Comparison of ENCODE assay signal across 19 cellular contexts in the genomic region with DNA sequence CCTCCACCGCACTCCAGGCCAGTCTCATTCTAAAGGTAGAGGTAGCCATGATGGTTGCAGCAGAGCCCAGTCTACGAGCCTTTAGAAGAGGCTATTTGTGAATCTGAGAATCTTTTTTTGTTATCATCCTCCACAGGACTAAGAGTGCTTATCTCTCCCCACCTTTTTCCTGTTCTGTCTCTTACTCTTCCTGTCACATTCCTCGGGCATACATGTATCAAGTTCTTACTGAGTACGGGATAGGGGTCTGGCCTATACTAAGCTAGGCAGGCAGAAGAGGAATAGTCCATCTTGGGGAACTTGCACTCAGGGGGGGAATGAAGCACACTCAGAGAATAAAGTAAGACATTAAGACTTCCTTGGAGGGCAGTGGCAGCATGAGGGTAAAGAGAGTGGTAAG. TPM values are rescaled to one million over a fixed set of nuclear protein-coding genes. Genes with fewer than 3 reads are reported as not detected.
DNase-seq lines count a peak whose midpoint lies in the region; ATAC-seq and TF ChIP-seq lines count a peak whose summit lies in the region.
"Had no signal": no experiment of that assay in that cellular context is flagged by ENCODE, and none has a peak within 500 bp of the region (broad histone marks: within the 10 kb centered on the region; RNA-seq: fewer than 3 reads in every experiment).

No MANE protein-coding gene starts in this region.

- H3K9me3 ChIP-seq in CD8-positive, alpha-beta T cell (ENCODE audit: low read length): no peaks in the 10 kb centered on the region
- H3K9me3 ChIP-seq in smooth muscle cell (replicated peaks; ENCODE audit: low read depth): no peaks in the 10 kb centered on the region
- H3K9me3 ChIP-seq: BLaER1, SK-N-SH had no signal

- H3K36me3 ChIP-seq in CD8-positive, alpha-beta T cell (ENCODE audit: insufficient read depth, low read length): no peaks in the 10 kb centered on the region
- no peaks in the 10 kb centered on the region for H3K36me3 ChIP-seq in smooth muscle cell (ENCODE audit: low read depth)

- no peak overlapping the region for H3K4me3 Mint-ChIP-seq in CD8-positive, alpha-beta T cell
- no peak overlapping the region for H3K4me3 Mint-ChIP-seq in activated CD8-positive, alpha-beta T cell treated with anti-CD3 and anti-CD28 coated beads, Interleukin-2, amount 10 ng/mL, durations not matched to agents 7 days and 5 days
- H3K4me3 Mint-ChIP-seq: CD4-positive, alpha-beta T cell had no signal

- CTCF ChIA-PET in CD8-positive, alpha-beta T cell (lab: Charles Lee): no interaction called here
- CTCF ChIA-PET in activated CD8-positive, alpha-beta T cell treated with anti-CD3 and anti-CD28 coated beads, Interleukin-2, amount 10 ng/mL, durations not matched to agents 7 days and 5 days (lab: Charles Lee): interaction anchor here (1.9 kb wide), 1 partner anchor 20 kb away, joined by 6 read pairs; no protein-coding TSS in a partner anchor

- no peak overlapping the region for H3K9ac ChIP-seq in smooth muscle cell (ENCODE audit: low read depth)
- H3K9ac ChIP-seq: BLaER1, SK-N-SH had no signal

- intact Hi-C loops in CD8-positive, alpha-beta T cell (cut with DNase I, micrococcal nuclease): no loop called here

- no peaks in the 10 kb centered on the region for H3K4me1 Mint-ChIP-seq in CD8-positive, alpha-beta T cell (ENCODE audit: low read depth)
- H3K4me1 Mint-ChIP-seq in activated CD8-positive, alpha-beta T cell treated with anti-CD3 and anti-CD28 coated beads, Interleukin-2, amount 10 ng/mL, durations not matched to agents 7 days and 5 days (ENCODE audit: low read depth): no peaks in the 10 kb centered on the region

- no peaks in the 10 kb centered on the region for H4K20me1 ChIP-seq in smooth muscle cell (ENCODE audit: low read depth)

- H3F3A ChIP-seq in smooth muscle cell (ENCODE audit: low read depth): no peaks in the 10 kb centered on the region

- H3K36me3 Mint-ChIP-seq in CD8-positive, alpha-beta T cell: peaks cover 44% of the 10 kb centered on the region
- peaks cover 8% of the 10 kb centered on the region for H3K36me3 Mint-ChIP-seq in activated CD8-positive, alpha-beta T cell treated with anti-CD3 and anti-CD28 coated beads, Interleukin-2, amount 10 ng/mL, durations not matched to agents 7 days and 5 days (ENCODE audit: low read depth)

- H3K9me3 Mint-ChIP-seq in CD8-positive, alpha-beta T cell: no peaks in the 10 kb centered on the region
- H3K9me3 Mint-ChIP-seq in activated CD8-positive, alpha-beta T cell treated with anti-CD3 and anti-CD28 coated beads, Interleukin-2, amount 10 ng/mL, durations not matched to agents 7 days and 5 days (ENCODE audit: insufficient read depth): no peaks in the 10 kb centered on the region
- H3K9me3 Mint-ChIP-seq: CD4-positive, alpha-beta T cell had no signal

- no peaks in the 10 kb centered on the region for H3K79me2 ChIP-seq in smooth muscle cell (ENCODE audit: low read depth)

- H3K4me1 ChIP-seq in CD8-positive, alpha-beta T cell (ENCODE audit: insufficient read depth, low read length): no peaks in the 10 kb centered on the region
- no peaks in the 10 kb centered on the region for H3K4me1 ChIP-seq in smooth muscle cell (ENCODE audit: low read depth)
- H3K4me1 ChIP-seq: BLaER1 had no signal

- no peak overlapping the region for H3K4me3 ChIP-seq in CD8-positive, alpha-beta T cell (ENCODE audit: low read depth, low read length)
- H3K4me3 ChIP-seq in smooth muscle cell: no peak overlapping the region
- H3K4me3 ChIP-seq: BLaER1 had no signal

- H3K27ac Mint-ChIP-seq in CD8-positive, alpha-beta T cell: peak overlapping the region; percentile 41
- H3K27ac Mint-ChIP-seq in activated CD8-positive, alpha-beta T cell treated with anti-CD3 and anti-CD28 coated beads, Interleukin-2, amount 10 ng/mL, durations not matched to agents 7 days and 5 days: peak overlapping the region; percentile 7
- H3K27ac Mint-ChIP-seq: CD4-positive, alpha-beta T cell had no signal

- no peak overlapping the region for H3K27ac ChIP-seq in CD8-positive, alpha-beta T cell (ENCODE audit: low read depth, low read length)
- no peak overlapping the region for H3K27ac ChIP-seq in smooth muscle cell (ENCODE audit: low read depth)
- H3K27ac ChIP-seq: BLaER1, RWPE1 had no signal

- H3K27me3 Mint-ChIP-seq in CD8-positive, alpha-beta T cell (ENCODE audit: low read depth): no peaks in the 10 kb centered on the region
- H3K27me3 Mint-ChIP-seq in activated CD8-positive, alpha-beta T cell treated with anti-CD3 and anti-CD28 coated beads, Interleukin-2, amount 10 ng/mL, durations not matched to agents 7 days and 5 days (ENCODE audit: low read depth): no peaks in the 10 kb centered on the region
- H3K27me3 Mint-ChIP-seq: CD4-positive, alpha-beta T cell had no signal

- no peaks in the 10 kb centered on the region for H3K27me3 ChIP-seq in CD8-positive, alpha-beta T cell (ENCODE audit: insufficient read depth, low read length)
- H3K27me3 ChIP-seq in smooth muscle cell (ENCODE audit: low read depth): no peaks in the 10 kb centered on the region

- in situ Hi-C loops in KBM-7 (cut with MboI; ENCODE audit: low pct_unique_long_range_greater_than_20kb, low sequenced_read_pairs): no loop called here

- POLR2A ChIA-PET in CD8-positive, alpha-beta T cell (lab: Charles Lee): no interaction called here
- POLR2A ChIA-PET in activated CD8-positive, alpha-beta T cell treated with anti-CD3 and anti-CD28 coated beads, Interleukin-2, amount 10 ng/mL, durations not matched to agents 7 days and 5 days (lab: Charles Lee): no interaction called here

- WGBS in smooth muscle cell (ENCODE audit: low lambda C conversion rate): 69% methylated on average over 4 of the region's 4 CpGs

- no peak overlapping the region for H3K4me2 ChIP-seq in smooth muscle cell
- H3K4me2 ChIP-seq: BLaER1, SK-N-SH had no signal

- DNase-seq in CD8-positive, alpha-beta T cell: no peak
- DNase-seq in KBM-7 (peak; percentile 22), lung microvascular endothelial cell (ENCODE audit: low read depth in 2 of 2) (peak; percentile 12 to 21), superior temporal gyrus (ENCODE audit: extremely low spot score) (no peak), smooth muscle cell (lab: John Stamatoyannopoulos, UW; ENCODE audit: unreplicated experiment) (no peak)
- no peak for DNase-seq in activated CD8-positive, alpha-beta T cell treated with anti-CD3 and anti-CD28 coated beads, Interleukin-2, amount 10 ng/mL, durations not matched to agents 7 days and 5 days
- DNase-seq: CD4-positive, alpha-beta T cell; DND-41; MM.1S; NCI-H1048; NCI-H1417 treated with DMSO at 0.1 percent for 48 hours; NCI-H187 treated with DMSO at 0.1 percent for 48 hours; NCI-H2107; SHP77 treated with DMSO at 0.1 percent for 48 hours; SK-N-SH had no signal

- no peak overlapping the region for H2AFZ ChIP-seq in smooth muscle cell (ENCODE audit: low read depth)

- no peak for TF ChIP-seq CTCF in CD8-positive, alpha-beta T cell (IDR thresholded peaks at IDR 0.05)
- TF ChIP-seq CTCF in smooth muscle cell (IDR thresholded peaks at IDR 0.05; ENCODE audit: borderline replicate concordance, insufficient read depth, poor library complexity, severe bottlenecking): no peak

- ATAC-seq in CD8-positive, alpha-beta T cell: no peak
- ATAC-seq in activated CD8-positive, alpha-beta T cell treated with anti-CD3 and anti-CD28 coated beads, Interleukin-2, amount 10 ng/mL, durations not matched to agents 7 days and 5 days: no peak
- ATAC-seq in GM18519 (IDR thresholded peaks at IDR 0.05; ENCODE audit: low FRiP score, unreplicated experiment): no peak
- ATAC-seq in GM18858 (IDR thresholded peaks at IDR 0.05; ENCODE audit: unreplicated experiment): no peak

RNA-seq across cellular contexts. Expression of a gene that starts 25.7 kb away (rescaled TPM):
- total RNA-seq in CD8-positive, alpha-beta T cell: 10 to 100 TPM; 52.7 to 55.3 TPM
- total RNA-seq in activated CD8-positive, alpha-beta T cell treated with anti-CD3 and anti-CD28 coated beads, Interleukin-2, amount 10 ng/mL, durations not matched to agents 7 days and 5 days: 10 to 100 TPM; 50.6 to 51.4 TPM
- total RNA-seq in lung microvascular endothelial cell: 10.9 and 14.4 TPM in 2 replicates
- 13.6 and 15.1 TPM in 2 replicates for total RNA-seq in smooth muscle cell
- 20.0 and 25.6 TPM in 2 replicates for polyA plus RNA-seq in smooth muscle cell

Comparison
In these comparisons a context has a peak if more than half of its experiments do, and no peak if none do; other contexts are left out.
1. DNase-seq: peak in KBM-7 (single experiment) and lung microvascular endothelial cell (2 of 2); none in CD8-positive, alpha-beta T cell (0 of 7), activated CD8-positive, alpha-beta T cell treated with anti-CD3 and anti-CD28 coated beads, Interleukin-2, amount 10 ng/mL, durations not matched to agents 7 days and 5 days (single experiment), superior temporal gyrus (single experiment) and smooth muscle cell (single experiment).